Comparison of ENCODE assay signal across 9 cellular contexts in the genomic region with DNA sequence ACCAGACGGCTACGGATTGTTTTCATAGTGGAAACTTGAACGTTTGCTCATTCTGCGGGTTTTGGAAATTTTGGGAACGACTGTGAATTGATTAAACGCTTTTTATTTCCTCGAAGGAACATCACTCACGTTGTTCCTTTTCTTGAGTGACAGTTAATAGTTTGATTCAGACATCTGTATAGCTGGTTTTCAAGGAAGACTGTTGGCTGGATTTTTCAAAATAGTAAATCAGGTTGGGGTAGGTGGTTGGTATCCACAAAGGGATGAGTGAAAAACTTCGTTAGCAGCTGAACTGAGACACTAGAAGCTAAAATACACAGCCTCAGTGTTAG. TPM values are rescaled to one million over a fixed set of nuclear protein-coding genes. Genes with fewer than 3 reads are reported as not detected.
DNase-seq lines count a peak whose midpoint lies in the region; ATAC-seq, FAIRE-seq and TF ChIP-seq lines count a peak whose summit lies in the region.
"Had no signal": no experiment of that assay in that cellular context is flagged by ENCODE, and none has a peak within 500 bp of the region (broad histone marks: within the 10 kb centered on the region; RNA-seq: fewer than 3 reads in every experiment).

No MANE protein-coding gene starts in this region.

- 1 to 8% (median 4%) methylated on average over 9 of the region's 9 CpGs for WGBS in adrenal gland, 4 donors
- 2% methylated on average over 9 of the region's 9 CpGs for WGBS in testis, 2 donors

- H3K27me3 Mint-ChIP-seq in activated CD4-positive, alpha-beta T cell treated with anti-CD3 and anti-CD28 coated beads for 36 hours = no peaks in the 10 kb centered on the region

- peaks cover 2% of the 10 kb centered on the region for H3K36me3 Mint-ChIP-seq in activated CD4-positive, alpha-beta T cell treated with anti-CD3 and anti-CD28 coated beads for 36 hours (ENCODE audit: low read depth)

- no peak for TF ChIP-seq POLR2A in adrenal gland (IDR thresholded peaks at IDR 0.05)
- no peak for TF ChIP-seq POLR2A in testis (IDR thresholded peaks at IDR 0.05)

- H3K27me3 ChIP-seq in adrenal gland (no peaks in the 10 kb centered on the region), left lung (no peaks in the 10 kb centered on the region), testis (no peaks in the 10 kb centered on the region)

- peaks cover 61% of the 10 kb centered on the region for H3K4me1 Mint-ChIP-seq in activated CD4-positive, alpha-beta T cell treated with anti-CD3 and anti-CD28 coated beads for 36 hours

- TF ChIP-seq CTCF in adrenal gland (IDR thresholded peaks at IDR 0.05) (no peak), left lung (IDR thresholded peaks at IDR 0.05) (no peak), testis (IDR thresholded peaks at IDR 0.05) (no peak)

- peak overlapping the region; percentile 20 to 99 (median 74) for H3K27ac ChIP-seq in adrenal gland
- H3K27ac ChIP-seq in left lung = peak overlapping the region; percentile 92 to 93
- peak overlapping the region; percentile 70 to 94 for H3K27ac ChIP-seq in testis

- H3K4me3 Mint-ChIP-seq in activated CD4-positive, alpha-beta T cell treated with anti-CD3 and anti-CD28 coated beads for 36 hours = peak overlapping the region; percentile 79

- H3K36me3 ChIP-seq in adrenal gland (replicated peaks in 1 of 2) (no peaks in the 10 kb centered on the region), left lung (no peaks in the 10 kb centered on the region), testis (ENCODE audit: low read depth, missing control alignments) (no peaks in the 10 kb centered on the region)

- H3K4me1 ChIP-seq in adrenal gland (replicated peaks in 1 of 2) (peaks cover 6 to 23% of the 10 kb centered on the region in 2 donors), left lung (peaks cover 7 to 67% of the 10 kb centered on the region in 2 donors), testis (peaks cover 15% of the 10 kb centered on the region)

- FAIRE-seq in HTR-8/SVneo (lab: Jason Lieb, UNC) = no peak
- FAIRE-seq: endometrium had no signal

- no peak for ATAC-seq in activated CD4-positive, alpha-beta T cell treated with anti-CD3 and anti-CD28 coated beads for 36 hours
- ATAC-seq in left lung (no peak), sciatic nerve (no peak), HG03571 (IDR thresholded peaks at IDR 0.05; ENCODE audit: unreplicated experiment) (no peak)

- H3K27ac Mint-ChIP-seq in activated CD4-positive, alpha-beta T cell treated with anti-CD3 and anti-CD28 coated beads for 36 hours = peak overlapping the region; percentile 83

- DNase-seq in activated CD4-positive, alpha-beta T cell treated with anti-CD3 and anti-CD28 coated beads for 36 hours = no peak
- DNase-seq in activated CD4-positive, alpha-beta T cell treated with anti-CD3 and anti-CD28 coated beads, Interleukin-2, amount 50 U/mL, for 4 hours = no peak
- DNase-seq in adrenal gland (no peak), left lung (no peak), testis (no peak), HTR-8/SVneo (ENCODE audit: insufficient read length, low spot score) (no peak), sciatic nerve (ENCODE audit: low spot score) (no peak)

- no peaks in the 10 kb centered on the region for H3K9me3 Mint-ChIP-seq in activated CD4-positive, alpha-beta T cell treated with anti-CD3 and anti-CD28 coated beads for 36 hours (ENCODE audit: low read depth)

- H3K4me3 ChIP-seq in adrenal gland (peak overlapping the region in 2 of 4 donors; percentile 85 to 98), left lung (peak overlapping the region; percentile 71 to 92), testis (peak overlapping the region; percentile 73 to 79)

- POLR2A ChIA-PET in activated CD4-positive, alpha-beta T cell treated with anti-CD3 and anti-CD28 coated beads for 36 hours (lab: Charles Lee) = interaction anchor here (1.5 to 2.2 kb wide), 2 partner anchors 13 to 92 kb away, joined by 4 to 11 read pairs; no protein-coding TSS in a partner anchor

- CTCF ChIA-PET in activated CD4-positive, alpha-beta T cell treated with anti-CD3 and anti-CD28 coated beads for 36 hours (lab: Charles Lee) = interaction anchor here (0.9 to 1.6 kb wide), 7 partner anchors 8 to 78 kb away, joined by 3 to 4 read pairs (median 3); no protein-coding TSS in a partner anchor

- H3K9me3 ChIP-seq in adrenal gland (replicated peaks in 1 of 3) (no peaks in the 10 kb centered on the region), left lung (no peaks in the 10 kb centered on the region), testis (no peaks in the 10 kb centered on the region)

- intact Hi-C loops in activated CD4-positive, alpha-beta T cell treated with anti-CD3 and anti-CD28 coated beads for 36 hours (cut with DNase I, micrococcal nuclease) = loop anchor here (1.0 to 10.0 kb wide), 6 partner anchors 13 to 1001 kb away; a partner anchor contains a TSS
- intact Hi-C loops in adrenal gland (cut with DNase I) (loop anchor here in 1 of 2 donors (10.0 kb wide), 1 partner anchor 91 kb away; no protein-coding TSS in a partner anchor), left lung (cut with DNase I) (no loop called here), testis (cut with DNase I; ENCODE audit: low total_unique reads) (no loop called here), sciatic nerve (cut with DNase I) (no loop called here)

RNA-seq across cellular contexts. Expression of a gene that starts 1.1 kb away (rescaled TPM):
- total RNA-seq in activated CD4-positive, alpha-beta T cell treated with anti-CD3 and anti-CD28 coated beads for 36 hours = 10 to 100 TPM; 18.6 to 19.3 TPM
- total RNA-seq in adrenal gland = 10 to 100 TPM in 7 of 8 donors, 1 to 10 TPM in 1; 7.7 to 38.5 (median 27.3) TPM
- 10 to 100 TPM in 1 of 3 donors, 1 to 10 TPM in 2; 5.5 to 14.2 (median 8.5) TPM for polyA plus RNA-seq in adrenal gland
- total RNA-seq in left lung = 10 to 100 TPM; 60.9 to 74.1 TPM
- 10 to 100 TPM; 20.9 to 28.7 TPM for total RNA-seq in testis
- polyA plus RNA-seq in testis (ENCODE audit: insufficient read depth, low read depth, low replicate concordance) = 30.8 TPM
- 71.3 TPM for total RNA-seq in sciatic nerve

Comparison
In these comparisons a context has a peak if more than half of its experiments do, and no peak if none do; other contexts are left out.
1. intact Hi-C loops: an anchor here in activated CD4-positive, alpha-beta T cell treated with anti-CD3 and anti-CD28 coated beads for 36 hours (1.0 to 10.0 kb wide); none called in left lung, testis and sciatic nerve.